Comparison of ENCODE assay signal across 32 cellular contexts in genomic region chr14:21054768-21055145, GRCh38. TPM values are rescaled to one million over a fixed set of nuclear protein-coding genes. Genes with fewer than 3 reads are reported as not detected.
"Had no signal": no experiment of that assay in that cellular context is flagged by ENCODE, and none has a peak within 500 bp of the region (broad histone marks: within the 10 kb centered on the region; RNA-seq: fewer than 3 reads in every experiment).

No MANE protein-coding gene starts in this region.

- DNase-seq: activated CD4-positive, alpha-beta T cell treated with anti-CD3 and anti-CD28 coated beads for 1 hour; activated CD4-positive, alpha-beta T cell treated with anti-CD3 and anti-CD28 coated beads, Interleukin-2, amount 10 ng/mL, durations not matched to agents 7 days and 5 days; activated CD4-positive, alpha-beta T cell treated with anti-CD3 and anti-CD28 coated beads, Interleukin-2, amount 50 U/mL, for 48 hours; activated CD4-positive, CD25-positive, alpha-beta regulatory T cell; activated CD8-positive, alpha-beta T cell treated with anti-CD3 and anti-CD28 coated beads, Interleukin-2, amount 10 ng/mL, durations not matched to agents 7 days and 5 days; activated naive CD4-positive, alpha-beta T cell treated with anti-CD3 and anti-CD28 coated beads, Interleukin-2, amount 10 ng/mL, durations not matched to agents 7 days and 5 days; activated naive CD8-positive, alpha-beta T cell treated with anti-CD3 and anti-CD28 coated beads, Interleukin-2, amount 50 U/mL, for 24 hours; activated T-cell treated with anti-CD3 and anti-CD28 coated beads, Interleukin-2, amount 50 U/mL, for 24 hours; aorta; Karpas-422; KBM-7; MG63; NCI-H1048; NCI-H1105 treated with DMSO at 0.1 percent for 48 hours; NCI-H1436; NCI-H1694 treated with DMSO at 0.1 percent for 48 hours; NCI-H2029; NCI-H345; NCI-H524 treated with DMSO at 0.1 percent for 48 hours; SHP77; SJCRH30; WERI-Rb-1 had no signal

- H3K4me3 Mint-ChIP-seq: activated CD4-positive, alpha-beta T cell treated with anti-CD3 and anti-CD28 coated beads, Interleukin-2, amount 10 ng/mL, durations not matched to agents 7 days and 5 days; activated CD8-positive, alpha-beta T cell treated with anti-CD3 and anti-CD28 coated beads, Interleukin-2, amount 10 ng/mL, durations not matched to agents 7 days and 5 days; activated naive CD4-positive, alpha-beta T cell treated with anti-CD3 and anti-CD28 coated beads, Interleukin-2, amount 10 ng/mL, durations not matched to agents 7 days and 5 days; activated naive CD8-positive, alpha-beta T cell; activated naive CD8-positive, alpha-beta T cell treated with anti-CD3 and anti-CD28 coated beads, Interleukin-2, amount 50 U/mL, for 24 hours; activated T-cell treated with anti-CD3 and anti-CD28 coated beads, Interleukin-2, amount 50 U/mL, for 24 hours; activated T-helper 1 cell treated with anti-CD3 and anti-CD28 coated beads, Interleukin-12 subunit alpha, Interleukin-12 subunit beta, Interleukin-2, Interleukin-4 antibody, amounts not matched to agents 30 ng/mL and 10 ng/mL and 1 ng/mL, durations not matched to agents 14 hours and 24 hours and 36 hours; IgD-negative memory B cell; T-helper 1 cell treated with Interleukin-12 subunit alpha and Interleukin-12 subunit beta and Interleukin-4 antibody, amounts not matched to agents 30 μg/mL and 1 μg/mL, for 36 hours; T-helper 2 cell treated with Interferon-gamma antibody and Interleukin-4, amounts not matched to agents 5 μg/mL and 100 μg/mL, for 36 hours had no signal

- H3K36me3 ChIP-seq: cardiac muscle cell, MG63, SJCRH30, WERI-Rb-1 had no signal

- H3K9me3 Mint-ChIP-seq: activated CD4-positive, alpha-beta T cell treated with anti-CD3 and anti-CD28 coated beads, Interleukin-2, amount 10 ng/mL, durations not matched to agents 7 days and 5 days; activated naive CD4-positive, alpha-beta T cell treated with anti-CD3 and anti-CD28 coated beads, Interleukin-2, amount 10 ng/mL, durations not matched to agents 7 days and 5 days; activated naive CD8-positive, alpha-beta T cell treated with anti-CD3 and anti-CD28 coated beads, Interleukin-2, amount 50 U/mL, for 24 hours; activated T-cell treated with anti-CD3 and anti-CD28 coated beads, Interleukin-2, amount 50 U/mL, for 24 hours; activated T-helper 1 cell treated with anti-CD3 and anti-CD28 coated beads, Interleukin-12 subunit alpha, Interleukin-12 subunit beta, Interleukin-2, Interleukin-4 antibody, amounts not matched to agents 30 ng/mL and 10 ng/mL and 1 ng/mL, durations not matched to agents 14 hours and 24 hours and 36 hours; IgD-negative memory B cell; T-helper 1 cell treated with Interleukin-12 subunit alpha and Interleukin-12 subunit beta and Interleukin-4 antibody, amounts not matched to agents 30 μg/mL and 1 μg/mL, for 36 hours; T-helper 2 cell treated with Interferon-gamma antibody and Interleukin-4, amounts not matched to agents 5 μg/mL and 100 μg/mL, for 36 hours had no signal

- ATAC-seq: Panc1 had no signal

- H3K27ac ChIP-seq: cardiac muscle cell, SJCRH30, SK-N-MC, WERI-Rb-1 had no signal

- H3K4me3 ChIP-seq: cardiac muscle cell, MG63, SJCRH30, SK-N-MC had no signal

- H3K36me3 Mint-ChIP-seq: activated naive CD4-positive, alpha-beta T cell treated with anti-CD3 and anti-CD28 coated beads, Interleukin-2, amount 10 ng/mL, durations not matched to agents 7 days and 5 days; activated naive CD8-positive, alpha-beta T cell; IgD-negative memory B cell had no signal

- H3K9me3 ChIP-seq: MG63, SJCRH30 had no signal

- H3K4me1 ChIP-seq: SJCRH30 had no signal

- H3K27me3 ChIP-seq: cardiac muscle cell, MG63 had no signal

- H3K27ac Mint-ChIP-seq: activated CD4-positive, alpha-beta T cell treated with anti-CD3 and anti-CD28 coated beads, Interleukin-2, amount 10 ng/mL, durations not matched to agents 7 days and 5 days; activated CD8-positive, alpha-beta T cell treated with anti-CD3 and anti-CD28 coated beads, Interleukin-2, amount 10 ng/mL, durations not matched to agents 7 days and 5 days; activated naive CD4-positive, alpha-beta T cell treated with anti-CD3 and anti-CD28 coated beads, Interleukin-2, amount 10 ng/mL, durations not matched to agents 7 days and 5 days; activated naive CD8-positive, alpha-beta T cell; activated naive CD8-positive, alpha-beta T cell treated with anti-CD3 and anti-CD28 coated beads, Interleukin-2, amount 50 U/mL, for 24 hours; activated T-cell treated with anti-CD3 and anti-CD28 coated beads, Interleukin-2, amount 50 U/mL, for 24 hours; activated T-helper 1 cell treated with anti-CD3 and anti-CD28 coated beads, Interleukin-12 subunit alpha, Interleukin-12 subunit beta, Interleukin-2, Interleukin-4 antibody, amounts not matched to agents 30 ng/mL and 10 ng/mL and 1 ng/mL, durations not matched to agents 14 hours and 24 hours and 36 hours; IgD-negative memory B cell; T-helper 1 cell treated with Interleukin-12 subunit alpha and Interleukin-12 subunit beta and Interleukin-4 antibody, amounts not matched to agents 30 μg/mL and 1 μg/mL, for 36 hours; T-helper 2 cell treated with Interferon-gamma antibody and Interleukin-4, amounts not matched to agents 5 μg/mL and 100 μg/mL, for 36 hours had no signal

- H3K4me1 Mint-ChIP-seq: activated naive CD4-positive, alpha-beta T cell treated with anti-CD3 and anti-CD28 coated beads, Interleukin-2, amount 10 ng/mL, durations not matched to agents 7 days and 5 days; activated naive CD8-positive, alpha-beta T cell treated with anti-CD3 and anti-CD28 coated beads, Interleukin-2, amount 50 U/mL, for 24 hours; IgD-negative memory B cell had no signal

RNA-seq across cellular contexts. Expression of gene RNASE8, which starts 2.9 kb away (rescaled TPM):
- total RNA-seq: activated CD4-positive, alpha-beta T cell treated with anti-CD3 and anti-CD28 coated beads, Interleukin-2, amount 10 ng/mL, durations not matched to agents 7 days and 5 days; activated CD8-positive, alpha-beta T cell treated with anti-CD3 and anti-CD28 coated beads, Interleukin-2, amount 10 ng/mL, durations not matched to agents 7 days and 5 days; activated T-helper 1 cell treated with anti-CD3 and anti-CD28 coated beads, Interleukin-12 subunit alpha, Interleukin-12 subunit beta, Interleukin-2, Interleukin-4 antibody, amounts not matched to agents 30 ng/mL and 10 ng/mL and 1 ng/mL, durations not matched to agents 14 hours and 24 hours and 36 hours; aorta; cardiac muscle cell; NCI-H460; RPMI7951; SJCRH30 had no signal
- polyA plus RNA-seq: cardiac muscle cell, IgD-negative memory B cell had no signal

RNA-seq across cellular contexts. Expression of gene RNASE7, which starts 12.6 kb away (rescaled TPM):
- total RNA-seq: activated CD4-positive, alpha-beta T cell treated with anti-CD3 and anti-CD28 coated beads, Interleukin-2, amount 10 ng/mL, durations not matched to agents 7 days and 5 days; activated CD8-positive, alpha-beta T cell treated with anti-CD3 and anti-CD28 coated beads, Interleukin-2, amount 10 ng/mL, durations not matched to agents 7 days and 5 days; activated T-helper 1 cell treated with anti-CD3 and anti-CD28 coated beads, Interleukin-12 subunit alpha, Interleukin-12 subunit beta, Interleukin-2, Interleukin-4 antibody, amounts not matched to agents 30 ng/mL and 10 ng/mL and 1 ng/mL, durations not matched to agents 14 hours and 24 hours and 36 hours; aorta; cardiac muscle cell; NCI-H460; RPMI7951; SJCRH30 had no signal
- polyA plus RNA-seq: aorta, cardiac muscle cell, IgD-negative memory B cell had no signal

RNA-seq across cellular contexts. Expression of gene ARHGEF40, which starts 15.3 kb away (rescaled TPM):
- total RNA-seq: activated T-helper 1 cell treated with anti-CD3 and anti-CD28 coated beads, Interleukin-12 subunit alpha, Interleukin-12 subunit beta, Interleukin-2, Interleukin-4 antibody, amounts not matched to agents 30 ng/mL and 10 ng/mL and 1 ng/mL, durations not matched to agents 14 hours and 24 hours and 36 hours had no signal
- polyA plus RNA-seq: IgD-negative memory B cell had no signal

RNA-seq across cellular contexts. Expression of gene RNASE13, which starts 20.1 kb away (rescaled TPM):
- total RNA-seq: activated CD4-positive, alpha-beta T cell treated with anti-CD3 and anti-CD28 coated beads, Interleukin-2, amount 10 ng/mL, durations not matched to agents 7 days and 5 days; activated CD8-positive, alpha-beta T cell treated with anti-CD3 and anti-CD28 coated beads, Interleukin-2, amount 10 ng/mL, durations not matched to agents 7 days and 5 days; activated T-helper 1 cell treated with anti-CD3 and anti-CD28 coated beads, Interleukin-12 subunit alpha, Interleukin-12 subunit beta, Interleukin-2, Interleukin-4 antibody, amounts not matched to agents 30 ng/mL and 10 ng/mL and 1 ng/mL, durations not matched to agents 14 hours and 24 hours and 36 hours; aorta; cardiac muscle cell; NCI-H460; RPMI7951; SJCRH30 had no signal
- polyA plus RNA-seq: cardiac muscle cell, IgD-negative memory B cell had no signal

RNA-seq across cellular contexts. Expression of gene TPPP2, which starts 24.7 kb away (rescaled TPM):
- total RNA-seq: activated CD4-positive, alpha-beta T cell treated with anti-CD3 and anti-CD28 coated beads, Interleukin-2, amount 10 ng/mL, durations not matched to agents 7 days and 5 days; activated CD8-positive, alpha-beta T cell treated with anti-CD3 and anti-CD28 coated beads, Interleukin-2, amount 10 ng/mL, durations not matched to agents 7 days and 5 days; activated T-helper 1 cell treated with anti-CD3 and anti-CD28 coated beads, Interleukin-12 subunit alpha, Interleukin-12 subunit beta, Interleukin-2, Interleukin-4 antibody, amounts not matched to agents 30 ng/mL and 10 ng/mL and 1 ng/mL, durations not matched to agents 14 hours and 24 hours and 36 hours; aorta; NCI-H460; RPMI7951; SJCRH30 had no signal
- polyA plus RNA-seq: aorta, IgD-negative memory B cell had no signal
